In the genomic region with DNA sequence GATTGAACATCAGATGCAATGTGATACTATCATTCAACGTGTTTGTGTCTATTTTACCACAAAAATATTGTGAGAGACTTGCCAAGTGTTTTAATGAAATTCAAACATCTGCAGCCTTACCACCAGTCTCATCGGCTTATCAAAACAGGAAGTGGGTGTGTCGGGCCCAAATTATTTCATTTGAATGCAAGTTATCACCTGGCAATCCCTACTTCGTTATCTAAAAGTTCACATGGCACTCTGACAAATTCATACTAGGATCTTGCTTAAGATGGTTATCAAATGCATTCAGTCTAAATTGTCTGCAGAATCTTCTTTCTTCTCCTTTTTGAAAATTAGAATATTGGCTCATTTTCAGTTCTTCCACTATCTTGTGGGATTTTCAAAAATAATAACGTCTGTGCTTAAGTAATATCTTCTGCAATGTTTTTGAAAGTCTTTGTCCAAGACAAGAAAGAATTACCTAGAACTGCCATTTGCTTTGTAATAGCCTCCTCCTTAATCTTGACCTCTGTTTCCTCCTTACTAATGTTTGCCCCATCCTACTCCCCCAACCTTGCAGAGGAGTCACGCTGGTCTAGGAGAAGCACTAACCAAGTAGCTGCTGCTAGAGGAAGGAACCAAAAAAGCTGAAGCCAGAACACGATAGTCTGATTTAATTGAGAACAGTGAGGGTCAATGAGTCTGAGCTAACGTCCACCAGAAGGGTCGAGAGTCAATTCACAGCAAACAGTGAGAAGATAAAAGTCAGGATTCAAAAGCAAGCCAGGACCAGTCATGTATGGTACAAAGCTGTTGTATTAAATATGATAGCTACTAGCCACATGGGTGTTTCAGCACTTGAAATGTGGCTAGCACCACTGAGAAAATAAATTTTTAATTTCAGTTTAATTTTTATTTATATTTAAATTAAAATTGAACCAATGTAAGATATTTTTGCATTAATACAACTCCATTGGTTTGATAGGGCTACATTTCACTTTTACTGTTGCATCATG, we compare ENCODE assay signal across 10 cellular contexts. TPM values are rescaled to one million over a fixed set of nuclear protein-coding genes. Genes with fewer than 3 reads are reported as not detected.
A peak's percentile ranks its signal among the peaks of the same experiment; 100 is the strongest.
DNase-seq lines count a peak whose midpoint lies in the region; ATAC-seq, FAIRE-seq and TF ChIP-seq lines count a peak whose summit lies in the region.
"Had no signal": no experiment of that assay in that cellular context is flagged by ENCODE, and none has a peak within 500 bp of the region (broad histone marks: within the 10 kb centered on the region; RNA-seq: fewer than 3 reads in every experiment).

No MANE protein-coding gene starts in this region.

- no peaks in the 10 kb centered on the region for H3K27me3 Mint-ChIP-seq in activated CD8-positive, alpha-beta T cell treated with anti-CD3 and anti-CD28 coated beads for 36 hours
- H3K27me3 Mint-ChIP-seq in naive B cell = no peaks in the 10 kb centered on the region

- TF ChIP-seq CTCF in DND-41 (IDR thresholded peaks at IDR 0.05; ENCODE audit: borderline replicate concordance, extremely low read depth, low read length, poor library complexity, severe bottlenecking) (no peak), ascending aorta (IDR thresholded peaks at IDR 0.05) (no peak), kidney (IDR thresholded peaks at IDR 0.05; ENCODE audit: borderline replicate concordance, extremely low read depth, insufficient read depth) (no peak)
- no peak for TF ChIP-seq CTCF in activated CD8-positive, alpha-beta T cell treated with anti-CD3 and anti-CD28 coated beads for 36 hours (IDR thresholded peaks at IDR 0.05)

- peaks cover 10% of the 10 kb centered on the region for H3K9me3 ChIP-seq in DND-41 (ENCODE audit: insufficient read depth, low read length, severe bottlenecking)
- H3K9me3 ChIP-seq in ascending aorta = peaks cover 0 to 9% of the 10 kb centered on the region in 2 donors
- H3K9me3 ChIP-seq in kidney (ENCODE audit: control insufficient read depth in 1 of 2, low read length in 2 of 2) = no peaks in the 10 kb centered on the region
- no peaks in the 10 kb centered on the region for H3K9me3 ChIP-seq in GM23248 (ENCODE audit: low read depth)

- POLR2A ChIA-PET in activated CD8-positive, alpha-beta T cell treated with anti-CD3 and anti-CD28 coated beads for 36 hours (lab: Charles Lee) = interaction anchor here (1.2 to 1.7 kb wide), 2 partner anchors 11 to 13 kb away, joined by 3 to 7 read pairs; a partner anchor contains a TSS

- H3K27ac Mint-ChIP-seq in activated CD8-positive, alpha-beta T cell treated with anti-CD3 and anti-CD28 coated beads for 36 hours = peak overlapping the region; percentile 81
- peak overlapping the region; percentile 92 to 98 (median 96) for H3K27ac Mint-ChIP-seq in naive B cell

- FAIRE-seq in kidney (lab: Jason Lieb, UNC) = no peak
- FAIRE-seq: H1 had no signal

- WGBS in GM23248 (ENCODE audit: low coverage in 1 of 2, low lambda C conversion rate in 2 of 2, missing lambda C conversion rate in 2 of 2), 2 experiments = 59 to 63% methylated on average over 9 of the region's 9 CpGs

- peaks cover 55% of the 10 kb centered on the region for H3K4me1 ChIP-seq in DND-41 (ENCODE audit: insufficient read depth, low read length)
- H3K4me1 ChIP-seq in ascending aorta = no peaks in the 10 kb centered on the region
- no peaks in the 10 kb centered on the region for H3K4me1 ChIP-seq in kidney (ENCODE audit: control insufficient read depth in 1 of 2, insufficient read depth in 1 of 2, low read depth in 1 of 2, low read length in 2 of 2)
- no peaks in the 10 kb centered on the region for H3K4me1 ChIP-seq in GM23248 (ENCODE audit: insufficient read depth)

- in situ Hi-C loops in GM23248 (cut with MboI) = no loop called here

- CTCF ChIA-PET in activated CD8-positive, alpha-beta T cell treated with anti-CD3 and anti-CD28 coated beads for 36 hours (lab: Charles Lee) = interaction anchor here (1.0 to 17.7 kb wide), 6 partner anchors 9 to 84 kb away, joined by 3 to 403 read pairs (median 7); a partner anchor contains a TSS

- H3K9me2 ChIP-seq in GM23248 (ENCODE audit: insufficient read depth) = no peaks in the 10 kb centered on the region

- H3K4me3 ChIP-seq in DND-41 (ENCODE audit: low read depth in 1 of 2, low read length in 2 of 2) (peak overlapping the region in 1 of 2 experiments; percentile 11; a peak in 2 of 4 replicates), ascending aorta (no peak overlapping the region), kidney (ENCODE audit: low read length in 2 of 2) (no peak overlapping the region), GM23248 (no peak overlapping the region)

- H2AFZ ChIP-seq in DND-41 (ENCODE audit: low read depth, low read length) = peak overlapping the region; percentile 40; the same call in 1 of the 2 replicates
- no peak overlapping the region for H2AFZ ChIP-seq in GM23248

- DNase-seq in DND-41 (peak; percentile 69), NCI-H226 (peak; percentile 56), naive B cell (peak; percentile 67), ascending aorta (ENCODE audit: low spot score in 2 of 2) (no peak), kidney (no peak), GM23248 (no peak)
- DNase-seq in activated CD8-positive, alpha-beta T cell treated with anti-CD3 and anti-CD28 coated beads for 36 hours = peak; percentile 53
- no peak for DNase-seq in stimulated activated CD4-positive, alpha-beta T cell treated with anti-CD3 and anti-CD28 coated beads, Interleukin-15, amount 100 ng/mL, for 24 hours
- DNase-seq: activated CD8-positive, alpha-beta memory T cell treated with anti-CD3 and anti-CD28 coated beads, Interleukin-2, amount 50 U/mL, for 48 hours had no signal

- no peaks in the 10 kb centered on the region for H3F3A ChIP-seq in GM23248 (ENCODE audit: insufficient read depth)

- peak overlapping the region; percentile 82 for H3K27ac ChIP-seq in DND-41 (ENCODE audit: low read length)
- H3K27ac ChIP-seq in ascending aorta = no peak overlapping the region
- H3K27ac ChIP-seq in kidney (ENCODE audit: low read depth in 2 of 2, low read length in 2 of 2) = no peak overlapping the region
- no peak overlapping the region for H3K27ac ChIP-seq in GM23248

- H3K9me3 Mint-ChIP-seq in activated CD8-positive, alpha-beta T cell treated with anti-CD3 and anti-CD28 coated beads for 36 hours = peaks cover 22% of the 10 kb centered on the region
- peaks cover 7 to 17% (median 11%) of the 10 kb centered on the region in 7 donors for H3K9me3 Mint-ChIP-seq in naive B cell

- H3K4me2 ChIP-seq in DND-41 (ENCODE audit: insufficient read depth, low read length) (peak overlapping the region; percentile 59), GM23248 (ENCODE audit: unreplicated experiment) (no peak overlapping the region)

- H3K79me2 ChIP-seq in DND-41 (ENCODE audit: insufficient read depth, low read length) (no peaks in the 10 kb centered on the region), GM23248 (ENCODE audit: insufficient read depth) (no peaks in the 10 kb centered on the region)

- peak overlapping the region; percentile 32 for H3K9ac ChIP-seq in DND-41 (ENCODE audit: low read depth, low read length)
- H3K9ac ChIP-seq in kidney (ENCODE audit: low read length in 2 of 2) = no peak overlapping the region
- no peak overlapping the region for H3K9ac ChIP-seq in GM23248

- H3K36me3 ChIP-seq in DND-41 (ENCODE audit: insufficient read depth, low read length) (no peaks in the 10 kb centered on the region), ascending aorta (no peaks in the 10 kb centered on the region), kidney (ENCODE audit: control insufficient read depth in 1 of 2, insufficient read depth in 2 of 2, low read length in 2 of 2) (no peaks in the 10 kb centered on the region), GM23248 (ENCODE audit: low read depth) (no peaks in the 10 kb centered on the region)

- H3K4me1 Mint-ChIP-seq in activated CD8-positive, alpha-beta T cell treated with anti-CD3 and anti-CD28 coated beads for 36 hours (ENCODE audit: low read depth) = peaks cover 48% of the 10 kb centered on the region
- H3K4me1 Mint-ChIP-seq in naive B cell = peaks cover 42 to 84% (median 48%) of the 10 kb centered on the region in 3 donors

- peak overlapping the region; percentile 51 for H3K4me3 Mint-ChIP-seq in activated CD8-positive, alpha-beta T cell treated with anti-CD3 and anti-CD28 coated beads for 36 hours
- peak overlapping the region; percentile 31 to 82 (median 70) for H3K4me3 Mint-ChIP-seq in naive B cell

- peaks cover 9% of the 10 kb centered on the region for H3K36me3 Mint-ChIP-seq in activated CD8-positive, alpha-beta T cell treated with anti-CD3 and anti-CD28 coated beads for 36 hours (ENCODE audit: low read depth)
- peaks cover 3 to 18% of the 10 kb centered on the region in 2 donors for H3K36me3 Mint-ChIP-seq in naive B cell

- H3K27me3 ChIP-seq in DND-41 (ENCODE audit: insufficient read depth, low read length, poor library complexity) (no peaks in the 10 kb centered on the region), ascending aorta (no peaks in the 10 kb centered on the region), GM23248 (replicated peaks; ENCODE audit: insufficient read depth) (no peaks in the 10 kb centered on the region)

- H4K20me1 ChIP-seq in DND-41 (ENCODE audit: insufficient read depth, low read length) (no peaks in the 10 kb centered on the region), GM23248 (ENCODE audit: insufficient read depth) (no peaks in the 10 kb centered on the region)

- ATAC-seq in DND-41 (ENCODE audit: insufficient read depth, low read depth) = peak; percentile 77
- ATAC-seq in activated CD8-positive, alpha-beta T cell treated with anti-CD3 and anti-CD28 coated beads for 36 hours = peak; percentile 52
- peak; percentile 84 to 87 for ATAC-seq in naive B cell (ENCODE audit: low read depth in 2 of 2)

- intact Hi-C loops in activated CD8-positive, alpha-beta T cell treated with anti-CD3 and anti-CD28 coated beads for 36 hours (cut with micrococcal nuclease) = no loop called here
- intact Hi-C loops in ascending aorta (cut with DNase I) (no loop called here), kidney (cut with DNase I) (no loop called here)

RNA-seq across cellular contexts. Expression of a gene that starts 10.2 kb away (rescaled TPM):
- 100 to 1,000 TPM; 102 to 108 TPM for total RNA-seq in activated CD8-positive, alpha-beta T cell treated with anti-CD3 and anti-CD28 coated beads for 36 hours
- polyA plus RNA-seq in naive B cell (ENCODE audit: low read depth in 6 of 6) (100 to 1,000 TPM; 181 to 263 (median 232) TPM), kidney (ENCODE audit: insufficient read depth, low read depth, low replicate concordance) (3.9 TPM), GM23248 (2016; fragmentation: Nextera tagmentation; extraction: Ambion mirVana) (0.57 and 0.79 TPM in 2 replicates)
- total RNA-seq in ascending aorta (2.8 TPM), kidney (110 TPM)
- 0.89 and 0.97 TPM in 2 replicates for total RNA-seq in GM23248 (2014; rRNA removed; shearing (Covaris generic))

RNA-seq across cellular contexts. Expression of a gene that starts 39.9 kb away (rescaled TPM):
- total RNA-seq in activated CD8-positive, alpha-beta T cell treated with anti-CD3 and anti-CD28 coated beads for 36 hours = 10 to 100 TPM; 29.8 to 32.9 TPM
- polyA plus RNA-seq in naive B cell (ENCODE audit: low read depth in 6 of 6) (10 to 100 TPM; 28.2 to 43.9 (median 35.6) TPM), kidney (ENCODE audit: insufficient read depth, low read depth, low replicate concordance) (34.0 TPM), GM23248 (2016; fragmentation: Nextera tagmentation; extraction: Ambion mirVana) (60.7 and 63.2 TPM in 2 replicates)
- total RNA-seq in ascending aorta (27.7 TPM), kidney (42.4 TPM)
- 73.7 and 104 TPM in 2 replicates for total RNA-seq in GM23248 (2014; rRNA removed; shearing (Covaris generic))

Comparison
In these comparisons a context has a peak if more than half of its experiments do, and no peak if none do; other contexts are left out.
1. DNase-seq: peak in DND-41 (single experiment), NCI-H226 (single experiment), activated CD8-positive, alpha-beta T cell treated with anti-CD3 and anti-CD28 coated beads for 36 hours (single experiment) and naive B cell (single experiment); none in stimulated activated CD4-positive, alpha-beta T cell treated with anti-CD3 and anti-CD28 coated beads, Interleukin-15, amount 100 ng/mL, for 24 hours (single experiment), ascending aorta (0 of 2), kidney (single experiment) and GM23248 (single experiment).
2. RNA of a gene that starts 10.2 kb away (total RNA-seq): 110 TPM in kidney (single experiment) and 102 to 108 TPM in activated CD8-positive, alpha-beta T cell treated with anti-CD3 and anti-CD28 coated beads for 36 hours; 2.8 TPM in ascending aorta (single experiment) and 0.89 to 0.97 TPM in GM23248; every median in the first group is over 10 times any median in the second.
3. Peak in every context shown above with its lines, with median percentiles within 50 percentile points of each other: ATAC-seq.